ENCODE assay signal across 8 cellular contexts in genomic region chr6:136792945-136793289, GRCh38. TPM values are rescaled to one million over a fixed set of nuclear protein-coding genes. Genes with fewer than 3 reads are reported as not detected.
DNase-seq lines count a peak whose midpoint lies in the region; ATAC-seq and TF ChIP-seq lines count a peak whose summit lies in the region.

No MANE protein-coding gene starts in this region.

- peaks cover 8% of the 10 kb centered on the region for H3K36me3 Mint-ChIP-seq in T-cell

- TF ChIP-seq POLR2A in vagina (IDR thresholded peaks at IDR 0.05), result no peak

- intact Hi-C loops in left ventricle myocardium superior (cut with micrococcal nuclease), result loop anchor here (5.0 kb wide), 1 partner anchor 151 kb away; no protein-coding TSS in a partner anchor
- intact Hi-C loops in vagina (cut with DNase I), result loop anchor here (2.0 to 10.0 kb wide), 2 partner anchors 148 to 208 kb away; no protein-coding TSS in a partner anchor

- CTCF ChIA-PET in T-cell (lab: Charles Lee), result interaction anchor here (0.7 to 8.4 kb wide), 51 partner anchors 9 to 849 kb away, joined by 3 to 320 read pairs (median 6); partner anchors contain the start of genes MTFR2 (in 1 of the 2) and PEX7 (in 1 of the 2)

- H3K27ac Mint-ChIP-seq in T-cell, result peak overlapping the region; percentile 92

- no peaks in the 10 kb centered on the region for H3K27me3 Mint-ChIP-seq in T-cell

- ATAC-seq in HG02759 (IDR thresholded peaks at IDR 0.05; ENCODE audit: unreplicated experiment) (peak; percentile 61), T-cell (replicated peaks in 1 of 4) (peak; percentile 73 to 77 (median 74)), left ventricle myocardium superior (peak; percentile 90)

- POLR2A ChIA-PET in T-cell (lab: Charles Lee), result interaction anchor here (0.7 to 1.7 kb wide), 9 partner anchors 28 to 503 kb away, joined by 3 to 13 read pairs (median 5); partner anchors contain the start of gene BCLAF1 (in 1 of the 2)

- H3K27me3 ChIP-seq in vagina, result no peaks in the 10 kb centered on the region

- H3K4me3 Mint-ChIP-seq in T-cell, result peak overlapping the region; percentile 91 to 98 (median 96)

- H3K4me1 ChIP-seq in vagina, result peaks cover 46% of the 10 kb centered on the region

- peaks cover 0 to 5% (median 0%) of the 10 kb centered on the region in 3 donors for H3K9me3 Mint-ChIP-seq in T-cell

- no peaks in the 10 kb centered on the region for H3K9me3 ChIP-seq in vagina

- DNase-seq in NCI-H128 (lab: John Stamatoyannopoulos, UW; ENCODE audit: unreplicated experiment) (peak; percentile 73), T-cell (peak; percentile 90 to 97 (median 95)), amniotic epithelial cell (ENCODE audit: low read depth) (peak; percentile 87), left ventricle myocardium superior (peak; percentile 97), pulmonary artery endothelial cell (ENCODE audit: low read depth, low spot score) (peak; percentile 67), vagina (ENCODE audit: extremely low spot score in 2 of 2) (peak in 1 of 2 donors; percentile 94)

- peak; percentile 86 for TF ChIP-seq CTCF in GM12875 (IDR thresholded peaks at IDR 0.05; ENCODE audit: borderline replicate concordance, insufficient read depth, low read depth, low read length)
- peak in 2 of 3 experiments; percentile 59 to 74 for TF ChIP-seq CTCF in vagina (IDR thresholded peaks at IDR 0.05)

- peak overlapping the region; percentile 94 for H3K27ac ChIP-seq in vagina

- peaks cover 33 to 38% (median 37%) of the 10 kb centered on the region in 3 donors for H3K4me1 Mint-ChIP-seq in T-cell

- peak overlapping the region; percentile 89 for H3K4me3 ChIP-seq in GM12875 (ENCODE audit: low read depth, low read length)
- H3K4me3 ChIP-seq in vagina, result peak overlapping the region; percentile 91 to 96

- H3K36me3 ChIP-seq in vagina, result no peaks in the 10 kb centered on the region

RNA-seq across cellular contexts. Expression of gene MAP3K5, which starts 0.6 kb away (rescaled TPM):
- 10 to 100 TPM; 17.8 to 29.2 (median 20.6) TPM for total RNA-seq in T-cell
- 38.5 TPM for total RNA-seq in left ventricle myocardium superior
- total RNA-seq in pulmonary artery endothelial cell, result 25.8 and 34.8 TPM in 2 replicates
- 31.2 TPM for total RNA-seq in vagina

RNA-seq across cellular contexts. Expression of gene PEX7, which starts 29.5 kb away (rescaled TPM):
- 1 to 10 TPM; 4.3 to 5.5 (median 4.9) TPM for total RNA-seq in T-cell
- 14.1 TPM for total RNA-seq in left ventricle myocardium superior
- 4.8 and 7.9 TPM in 2 replicates for total RNA-seq in pulmonary artery endothelial cell
- 6.1 TPM for total RNA-seq in vagina
